1 cellular context compared by ENCODE assay signal in the genomic region with DNA sequence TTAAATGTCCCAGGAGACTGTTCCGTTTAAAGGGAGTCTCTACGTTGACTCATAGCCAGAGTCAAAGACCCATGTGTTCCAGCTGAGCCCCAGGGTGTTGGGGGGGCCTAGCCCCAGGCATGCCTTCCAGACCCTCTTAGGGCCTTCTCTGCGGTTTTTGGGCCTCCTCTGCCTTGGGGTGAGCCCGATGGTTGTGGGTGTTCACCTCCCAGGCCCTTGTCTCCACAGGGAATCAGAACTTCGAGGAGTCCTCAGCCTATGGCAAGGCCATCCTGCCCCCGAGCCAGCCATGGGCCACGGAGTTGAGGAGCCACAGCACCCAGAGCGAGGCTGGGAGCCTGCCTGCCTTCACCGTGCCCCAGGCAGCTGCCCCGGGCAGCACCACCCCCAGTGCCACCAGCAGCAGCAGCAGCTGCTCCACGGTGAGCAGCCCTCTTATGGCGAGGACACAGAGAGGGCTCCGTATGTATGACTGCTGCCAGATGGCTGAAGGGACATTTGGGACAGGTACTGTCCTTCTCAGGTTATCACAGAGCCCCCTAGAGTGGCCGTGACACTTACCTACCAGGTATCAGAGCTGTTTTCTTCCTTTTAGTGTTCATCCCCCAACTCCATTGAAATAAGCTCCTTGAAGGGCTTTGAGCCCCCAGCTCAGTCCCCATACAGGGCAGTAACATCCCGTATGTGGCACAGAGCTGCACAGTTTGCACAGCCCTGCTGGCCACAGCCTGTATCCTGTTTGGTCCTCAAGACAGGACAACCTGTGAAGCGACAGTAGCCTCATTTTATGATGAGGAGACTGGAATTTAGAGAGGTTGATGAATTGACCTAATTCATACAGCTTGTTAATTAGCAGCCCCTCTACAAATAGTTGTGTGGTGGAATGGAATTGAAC.
TF ChIP-seq lines count a peak whose summit lies in the region.

No MANE protein-coding gene starts in this region.

TF ChIP-seq in HepG2, 621 proteins besides CTCF, POLR2A, EP300 and RAD21:
- TF ChIP-seq TFDP1 (CRISPR knock-in tag; IDR thresholded peaks at IDR 0.05; ENCODE audit: borderline replicate concordance) (no peak), ISX (CRISPR knock-in tag; conservative IDR thresholded peaks at IDR 0.05) (no peak), RBM22 (optimal IDR thresholded peaks at IDR 0.05; ENCODE audit: low read length) (peak; percentile 29), ZNF891 (CRISPR knock-in tag; IDR thresholded peaks at IDR 0.05) (no peak), ADNP (CRISPR knock-in tag; IDR thresholded peaks at IDR 0.05) (no peak), MBNL3 (CRISPR knock-in tag; conservative IDR thresholded peaks at IDR 0.05) (no peak), AGO2 (optimal IDR thresholded peaks at IDR 0.05; ENCODE audit: low read depth, low read length) (peak; percentile 72), ZNF850 (CRISPR knock-in tag; conservative IDR thresholded peaks at IDR 0.05) (no peak), ZFP91 (CRISPR knock-in tag; IDR thresholded peaks at IDR 0.05; ENCODE audit: borderline replicate concordance) (peak; percentile 24; the same call in 1 of the 2 replicates)
- TF ChIP-seq, protein P1, sequence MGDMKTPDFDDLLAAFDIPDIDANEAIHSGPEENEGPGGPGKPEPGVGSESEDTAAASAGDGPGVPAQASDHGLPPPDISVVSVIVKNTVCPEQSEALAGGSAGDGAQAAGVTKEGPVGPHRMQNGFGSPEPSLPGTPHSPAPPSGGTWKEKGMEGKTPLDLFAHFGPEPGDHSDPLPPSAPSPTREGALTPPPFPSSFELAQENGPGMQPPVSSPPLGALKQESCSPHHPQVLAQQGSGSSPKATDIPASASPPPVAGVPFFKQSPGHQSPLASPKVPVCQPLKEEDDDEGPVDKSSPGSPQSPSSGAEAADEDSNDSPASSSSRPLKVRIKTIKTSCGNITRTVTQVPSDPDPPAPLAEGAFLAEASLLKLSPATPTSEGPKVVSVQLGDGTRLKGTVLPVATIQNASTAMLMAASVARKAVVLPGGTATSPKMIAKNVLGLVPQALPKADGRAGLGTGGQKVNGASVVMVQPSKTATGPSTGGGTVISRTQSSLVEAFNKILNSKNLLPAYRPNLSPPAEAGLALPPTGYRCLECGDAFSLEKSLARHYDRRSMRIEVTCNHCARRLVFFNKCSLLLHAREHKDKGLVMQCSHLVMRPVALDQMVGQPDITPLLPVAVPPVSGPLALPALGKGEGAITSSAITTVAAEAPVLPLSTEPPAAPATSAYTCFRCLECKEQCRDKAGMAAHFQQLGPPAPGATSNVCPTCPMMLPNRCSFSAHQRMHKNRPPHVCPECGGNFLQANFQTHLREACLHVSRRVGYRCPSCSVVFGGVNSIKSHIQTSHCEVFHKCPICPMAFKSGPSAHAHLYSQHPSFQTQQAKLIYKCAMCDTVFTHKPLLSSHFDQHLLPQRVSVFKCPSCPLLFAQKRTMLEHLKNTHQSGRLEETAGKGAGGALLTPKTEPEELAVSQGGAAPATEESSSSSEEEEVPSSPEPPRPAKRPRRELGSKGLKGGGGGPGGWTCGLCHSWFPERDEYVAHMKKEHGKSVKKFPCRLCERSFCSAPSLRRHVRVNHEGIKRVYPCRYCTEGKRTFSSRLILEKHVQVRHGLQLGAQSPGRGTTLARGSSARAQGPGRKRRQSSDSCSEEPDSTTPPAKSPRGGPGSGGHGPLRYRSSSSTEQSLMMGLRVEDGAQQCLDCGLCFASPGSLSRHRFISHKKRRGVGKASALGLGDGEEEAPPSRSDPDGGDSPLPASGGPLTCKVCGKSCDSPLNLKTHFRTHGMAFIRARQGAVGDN (CRISPR knock-in tag; IDR thresholded peaks at IDR 0.05) = peak; percentile 32; the same call in 1 of the 2 replicates
- TF ChIP-seq, protein P2, sequence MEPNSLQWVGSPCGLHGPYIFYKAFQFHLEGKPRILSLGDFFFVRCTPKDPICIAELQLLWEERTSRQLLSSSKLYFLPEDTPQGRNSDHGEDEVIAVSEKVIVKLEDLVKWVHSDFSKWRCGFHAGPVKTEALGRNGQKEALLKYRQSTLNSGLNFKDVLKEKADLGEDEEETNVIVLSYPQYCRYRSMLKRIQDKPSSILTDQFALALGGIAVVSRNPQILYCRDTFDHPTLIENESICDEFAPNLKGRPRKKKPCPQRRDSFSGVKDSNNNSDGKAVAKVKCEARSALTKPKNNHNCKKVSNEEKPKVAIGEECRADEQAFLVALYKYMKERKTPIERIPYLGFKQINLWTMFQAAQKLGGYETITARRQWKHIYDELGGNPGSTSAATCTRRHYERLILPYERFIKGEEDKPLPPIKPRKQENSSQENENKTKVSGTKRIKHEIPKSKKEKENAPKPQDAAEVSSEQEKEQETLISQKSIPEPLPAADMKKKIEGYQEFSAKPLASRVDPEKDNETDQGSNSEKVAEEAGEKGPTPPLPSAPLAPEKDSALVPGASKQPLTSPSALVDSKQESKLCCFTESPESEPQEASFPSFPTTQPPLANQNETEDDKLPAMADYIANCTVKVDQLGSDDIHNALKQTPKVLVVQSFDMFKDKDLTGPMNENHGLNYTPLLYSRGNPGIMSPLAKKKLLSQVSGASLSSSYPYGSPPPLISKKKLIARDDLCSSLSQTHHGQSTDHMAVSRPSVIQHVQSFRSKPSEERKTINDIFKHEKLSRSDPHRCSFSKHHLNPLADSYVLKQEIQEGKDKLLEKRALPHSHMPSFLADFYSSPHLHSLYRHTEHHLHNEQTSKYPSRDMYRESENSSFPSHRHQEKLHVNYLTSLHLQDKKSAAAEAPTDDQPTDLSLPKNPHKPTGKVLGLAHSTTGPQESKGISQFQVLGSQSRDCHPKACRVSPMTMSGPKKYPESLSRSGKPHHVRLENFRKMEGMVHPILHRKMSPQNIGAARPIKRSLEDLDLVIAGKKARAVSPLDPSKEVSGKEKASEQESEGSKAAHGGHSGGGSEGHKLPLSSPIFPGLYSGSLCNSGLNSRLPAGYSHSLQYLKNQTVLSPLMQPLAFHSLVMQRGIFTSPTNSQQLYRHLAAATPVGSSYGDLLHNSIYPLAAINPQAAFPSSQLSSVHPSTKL (CRISPR knock-in tag; IDR thresholded peaks at IDR 0.05) = no peak
- TF ChIP-seq, protein P3, sequence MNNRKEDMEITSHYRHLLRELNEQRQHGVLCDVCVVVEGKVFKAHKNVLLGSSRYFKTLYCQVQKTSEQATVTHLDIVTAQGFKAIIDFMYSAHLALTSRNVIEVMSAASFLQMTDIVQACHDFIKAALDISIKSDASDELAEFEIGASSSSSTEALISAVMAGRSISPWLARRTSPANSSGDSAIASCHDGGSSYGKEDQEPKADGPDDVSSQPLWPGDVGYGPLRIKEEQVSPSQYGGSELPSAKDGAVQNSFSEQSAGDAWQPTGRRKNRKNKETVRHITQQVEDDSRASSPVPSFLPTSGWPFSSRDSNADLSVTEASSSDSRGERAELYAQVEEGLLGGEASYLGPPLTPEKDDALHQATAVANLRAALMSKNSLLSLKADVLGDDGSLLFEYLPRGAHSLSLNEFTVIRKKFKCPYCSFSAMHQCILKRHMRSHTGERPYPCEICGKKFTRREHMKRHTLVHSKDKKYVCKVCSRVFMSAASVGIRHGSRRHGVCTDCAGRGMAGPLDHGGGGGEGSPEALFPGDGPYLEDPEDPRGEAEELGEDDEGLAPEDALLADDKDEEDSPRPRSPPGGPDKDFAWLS (CRISPR knock-in tag; IDR thresholded peaks at IDR 0.05; ENCODE audit: borderline replicate concordance) = no peak
